In the genomic region with DNA sequence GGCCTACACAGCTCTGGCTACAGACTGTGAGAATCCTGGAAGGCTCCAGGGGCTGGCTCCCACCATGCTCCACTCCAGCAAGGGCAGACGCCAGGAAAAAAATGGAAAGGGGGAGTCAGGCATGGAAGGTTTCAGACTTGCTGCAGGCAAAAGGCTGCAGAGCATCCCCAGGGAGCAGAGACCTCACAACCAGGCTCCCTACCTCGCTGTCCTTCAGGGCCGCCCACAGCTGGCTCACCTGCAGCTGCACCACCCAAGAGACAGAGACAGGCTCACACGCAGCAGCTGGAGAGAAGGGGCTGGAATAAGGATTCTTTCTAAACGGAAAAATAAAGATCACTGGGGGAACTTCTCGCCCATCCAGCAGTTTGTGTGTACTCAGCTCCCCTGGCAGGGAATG, we compare ENCODE assay signal across 19 cellular contexts. TPM values are rescaled to one million over a fixed set of nuclear protein-coding genes. Genes with fewer than 3 reads are reported as not detected.
DNase-seq lines count a peak whose midpoint lies in the region; ATAC-seq and TF ChIP-seq lines count a peak whose summit lies in the region.
"Had no signal": no experiment of that assay in that cellular context is flagged by ENCODE, and none has a peak within 500 bp of the region (broad histone marks: within the 10 kb centered on the region; RNA-seq: fewer than 3 reads in every experiment).

No MANE protein-coding gene starts in this region.

- H3K36me3 ChIP-seq in esophagus muscularis mucosa (no peaks in the 10 kb centered on the region), transverse colon (peaks cover 0 to 8% (median 0%) of the 10 kb centered on the region in 4 donors)
- H3K36me3 ChIP-seq: gastrocnemius medialis, ovary, suprapubic skin had no signal

- 37% methylated on average over 6 of the region's 6 CpGs for WGBS in esophagus muscularis mucosa
- WGBS in transverse colon (ENCODE audit: low coverage in 1 of 2), 2 donors = 60 to 78% methylated on average over 1 to 6 of the region's 6 CpGs

- intact Hi-C loops in esophagus muscularis mucosa (cut with DNase I) = no loop called here
- intact Hi-C loops in transverse colon (cut with DNase I; ENCODE audit: low total_unique reads) = no loop called here

- H3K4me3 ChIP-seq in esophagus muscularis mucosa = no peak overlapping the region
- H3K4me3 ChIP-seq in transverse colon = no peak overlapping the region
- H3K4me3 ChIP-seq: A549, gastrocnemius medialis, ovary, smooth muscle cell, suprapubic skin had no signal

- H3K36me3 Mint-ChIP-seq in activated naive CD4-positive, alpha-beta T cell treated with anti-CD3 and anti-CD28 coated beads, Interleukin-2, amount 50 U/mL, for 24 hours = peaks cover 23% of the 10 kb centered on the region

- no peaks in the 10 kb centered on the region for H3K27me3 Mint-ChIP-seq in activated naive CD4-positive, alpha-beta T cell treated with anti-CD3 and anti-CD28 coated beads, Interleukin-2, amount 50 U/mL, for 24 hours
- H3K27me3 Mint-ChIP-seq: activated CD4-positive, alpha-beta memory T cell treated with anti-CD3 and anti-CD28 coated beads, Interleukin-2, amount 10 ng/mL, durations not matched to agents 7 days and 5 days had no signal

- H3K27me3 ChIP-seq in esophagus muscularis mucosa = no peaks in the 10 kb centered on the region
- H3K27me3 ChIP-seq in transverse colon = no peaks in the 10 kb centered on the region
- H3K27me3 ChIP-seq: gastrocnemius medialis, ovary, suprapubic skin had no signal

- H3K4me1 ChIP-seq in esophagus muscularis mucosa (peaks cover 11 to 100% (median 98%) of the 10 kb centered on the region in 4 donors), transverse colon (peaks cover 8 to 47% (median 23%) of the 10 kb centered on the region in 4 donors)
- H3K4me1 ChIP-seq: A549 had no signal

- DNase-seq in activated naive CD4-positive, alpha-beta T cell treated with anti-CD3 and anti-CD28 coated beads, Interleukin-2, amount 50 U/mL, for 16 hours = no peak
- DNase-seq in esophagus muscularis mucosa (ENCODE audit: extremely low spot score) (no peak), transverse colon (peak; percentile 32), NOMO-1 treated with dmso at 0.1 percent for 144 hours (lab: John Stamatoyannopoulos, UW; ENCODE audit: unreplicated experiment) (no peak), NCI-H446 (lab: John Stamatoyannopoulos, UW) (no peak)
- DNase-seq: activated CD4-positive, alpha-beta memory T cell treated with anti-CD3 and anti-CD28 coated beads, Interleukin-2, amount 10 ng/mL, durations not matched to agents 7 days and 5 days; activated gamma-delta T cell; effector memory CD4-positive, alpha-beta T cell; gastrocnemius medialis; Kasumi-1; NCI-H187; ovary; SHP77 treated with DMSO at 0.1 percent for 48 hours had no signal

- H3K9me3 Mint-ChIP-seq in activated naive CD4-positive, alpha-beta T cell treated with anti-CD3 and anti-CD28 coated beads, Interleukin-2, amount 50 U/mL, for 24 hours = no peaks in the 10 kb centered on the region
- H3K9me3 Mint-ChIP-seq: activated CD4-positive, alpha-beta memory T cell treated with anti-CD3 and anti-CD28 coated beads, Interleukin-2, amount 10 ng/mL, durations not matched to agents 7 days and 5 days had no signal

- TF ChIP-seq POLR2A in esophagus muscularis mucosa (IDR thresholded peaks at IDR 0.05; ENCODE audit: low read depth) = no peak
- no peak for TF ChIP-seq POLR2A in transverse colon (IDR thresholded peaks at IDR 0.05)

- no peaks in the 10 kb centered on the region for H3K9me3 ChIP-seq in esophagus muscularis mucosa
- no peaks in the 10 kb centered on the region for H3K9me3 ChIP-seq in transverse colon
- H3K9me3 ChIP-seq: A549, gastrocnemius medialis, ovary, suprapubic skin had no signal

- peaks cover 12% of the 10 kb centered on the region for H3K4me1 Mint-ChIP-seq in activated naive CD4-positive, alpha-beta T cell treated with anti-CD3 and anti-CD28 coated beads, Interleukin-2, amount 50 U/mL, for 24 hours

- TF ChIP-seq CTCF in esophagus muscularis mucosa (IDR thresholded peaks at IDR 0.05) (no peak), transverse colon (IDR thresholded peaks at IDR 0.05) (no peak)

- ATAC-seq in HG03457 (IDR thresholded peaks at IDR 0.05; ENCODE audit: unreplicated experiment) = peak; percentile 20
- ATAC-seq in HG02973 (IDR thresholded peaks at IDR 0.05; ENCODE audit: unreplicated experiment) = no peak
- ATAC-seq: A549, gastrocnemius medialis had no signal

- H3K4me3 Mint-ChIP-seq in activated naive CD4-positive, alpha-beta T cell treated with anti-CD3 and anti-CD28 coated beads, Interleukin-2, amount 50 U/mL, for 24 hours = no peak overlapping the region
- H3K4me3 Mint-ChIP-seq: activated CD4-positive, alpha-beta memory T cell treated with anti-CD3 and anti-CD28 coated beads, Interleukin-2, amount 10 ng/mL, durations not matched to agents 7 days and 5 days had no signal

- in situ Hi-C loops in transverse colon (cut with MboI; ENCODE audit: low pct_ligation_motif_present in 1 of 4, low pct_unique_long_range_greater_than_20kb in 1 of 4, low sequenced_read_pairs in 3 of 4) = no loop called here

- TF ChIP-seq EP300 in esophagus muscularis mucosa (IDR thresholded peaks at IDR 0.05) (no peak), transverse colon (IDR thresholded peaks at IDR 0.05; ENCODE audit: low read depth) (no peak)

- H3K27ac Mint-ChIP-seq in activated naive CD4-positive, alpha-beta T cell treated with anti-CD3 and anti-CD28 coated beads, Interleukin-2, amount 50 U/mL, for 24 hours = peak overlapping the region; percentile 8
- H3K27ac Mint-ChIP-seq: activated CD4-positive, alpha-beta memory T cell treated with anti-CD3 and anti-CD28 coated beads, Interleukin-2, amount 10 ng/mL, durations not matched to agents 7 days and 5 days had no signal

- H3K27ac ChIP-seq in esophagus muscularis mucosa (replicated peaks in 1 of 4) = peak overlapping the region; percentile 63 to 82 (median 76)
- H3K27ac ChIP-seq in transverse colon = peak overlapping the region in 3 of 4 donors; percentile 13 to 72 (median 58)
- H3K27ac ChIP-seq: A549, gastrocnemius medialis, suprapubic skin had no signal

RNA-seq across cellular contexts. Expression of a gene that starts 34.7 kb away (rescaled TPM):
- total RNA-seq in esophagus muscularis mucosa (10 to 100 TPM; 25.2 to 39.0 (median 36.1) TPM), transverse colon (10 to 100 TPM; 14.3 to 34.8 (median 23.5) TPM)
